2 cellular contexts compared by ENCODE assay signal in genomic region chr3:10247679-10248183, GRCh38.
TF ChIP-seq lines count a peak whose summit lies in the region.

No MANE protein-coding gene starts in this region.

TF ChIP-seq in endothelial cell of umbilical vein, 7 proteins besides CTCF, POLR2A, EP300 and RAD21 (continued from another document):
- TF ChIP-seq GATA2 (IDR thresholded peaks at IDR 0.05; ENCODE audit: insufficient read depth, insufficient read length, low read depth, low read length) (no peak), JUN (IDR thresholded peaks at IDR 0.05; ENCODE audit: borderline replicate concordance, insufficient read depth, insufficient read length, low read depth) (no peak), FOS (IDR thresholded peaks at IDR 0.05; ENCODE audit: borderline replicate concordance, insufficient read depth, low read length) (no peak), MAX (IDR thresholded peaks at IDR 0.05; ENCODE audit: insufficient read depth, insufficient read length) (no peak), POLR2AphosphoS5 (IDR thresholded peaks at IDR 0.05; ENCODE audit: insufficient read depth, low read depth, low read length) (no peak)

TF ChIP-seq in GM12891, 5 proteins besides CTCF, POLR2A, EP300 and RAD21 (continued from another document):
- no peak for TF ChIP-seq SPI1 (IDR thresholded peaks at IDR 0.05; ENCODE audit: low read depth, low read length)
- TF ChIP-seq TAF1 (IDR thresholded peaks at IDR 0.05; ENCODE audit: low read depth, low read length): no peak
- no peak for TF ChIP-seq PAX5 (IDR thresholded peaks at IDR 0.05; ENCODE audit: insufficient read depth, low read length, severe bottlenecking)
TF ChIP-seq in GM12891: peak in this region for 0.
